In genomic region chr1:29713857-29714256, GRCh38 we compare ENCODE assay signal across 14 cellular contexts.
DNase-seq lines count a peak whose midpoint lies in the region; ATAC-seq and TF ChIP-seq lines count a peak whose summit lies in the region.
"Had no signal": no experiment of that assay in that cellular context is flagged by ENCODE, and none has a peak within 500 bp of the region (broad histone marks: within the 10 kb centered on the region; RNA-seq: fewer than 3 reads in every experiment).

No MANE protein-coding gene starts in this region.

- DNase-seq in SK-N-SH (no peak), MM.1S (no peak), dermis blood vessel endothelial cell (peak; percentile 47), osteocyte (ENCODE audit: extremely low spot score, unreplicated experiment) (no peak), NCI-H2107 treated with DMSO at 0.1 percent for 48 hours (lab: John Stamatoyannopoulos, UW; ENCODE audit: unreplicated experiment) (no peak), NCI-H510A (lab: John Stamatoyannopoulos, UW) (no peak)
- no peak for DNase-seq in T-helper 2 cell treated with Interferon-gamma antibody and Interleukin-4, amounts not matched to agents 5 μg/mL and 100 μg/mL, for 36 hours (ENCODE audit: low spot score)
- DNase-seq: kidney; NCI-H526 treated with DMSO at 0.1 percent for 48 hours; stimulated activated CD4-positive, alpha-beta T cell treated with anti-CD3 and anti-CD28 coated beads, Interleukin-2, amount 100 ng/mL, for 24 hours; T-cell had no signal

- H3K4me3 ChIP-seq in SK-N-SH (ENCODE audit: low read depth in 2 of 2, low read length in 1 of 2) = no peak overlapping the region
- H3K4me3 ChIP-seq in MM.1S (ENCODE audit: low read length) = no peak overlapping the region
- H3K4me3 ChIP-seq: pancreas had no signal

- CTCF ChIA-PET in SK-N-SH (lab: Yijun Ruan, JAX) = interaction anchor here (1.0 to 1.1 kb wide), 2 partner anchors 22 to 79 kb away, joined by 3 to 4 read pairs; no protein-coding TSS in a partner anchor

- ATAC-seq in SK-N-SH treated with all-trans-retinoic acid at 6 μM for 48 hours = no peak
- ATAC-seq: pancreas, T-cell had no signal

- H3K79me2 ChIP-seq in SK-N-SH (ENCODE audit: insufficient read depth) (no peaks in the 10 kb centered on the region), MM.1S (ENCODE audit: low read length) (no peaks in the 10 kb centered on the region)

- peak; percentile 45 for TF ChIP-seq RAD21 in SK-N-SH (IDR thresholded peaks at IDR 0.05; ENCODE audit: low read length)

- H3K9ac ChIP-seq in SK-N-SH (no peak overlapping the region), MM.1S (ENCODE audit: low read length) (no peak overlapping the region)

- H3K9me3 Mint-ChIP-seq in osteocyte (ENCODE audit: unreplicated experiment) = no peaks in the 10 kb centered on the region
- peaks cover 5% of the 10 kb centered on the region for H3K9me3 Mint-ChIP-seq in T-helper 2 cell treated with Interferon-gamma antibody and Interleukin-4, amounts not matched to agents 5 μg/mL and 100 μg/mL, for 36 hours

- TF ChIP-seq CTCF in SK-N-SH (IDR thresholded peaks at IDR 0.05) (peak; percentile 53), MM.1S (IDR thresholded peaks at IDR 0.05; ENCODE audit: low read length) (0 out of 2 replicates have a peak, but pooled peaks have one; percentile 5), osteocyte (IDR thresholded peaks at IDR 0.05) (peak; percentile 49)

- no peak overlapping the region for H3K27ac Mint-ChIP-seq in osteocyte (ENCODE audit: unreplicated experiment)
- no peak overlapping the region for H3K27ac Mint-ChIP-seq in T-helper 2 cell treated with Interferon-gamma antibody and Interleukin-4, amounts not matched to agents 5 μg/mL and 100 μg/mL, for 36 hours
- H3K27ac Mint-ChIP-seq: stimulated activated naive CD8-positive, alpha-beta T cell treated with anti-CD3 and anti-CD28 coated beads, Interleukin-15, Interleukin-2, amounts not matched to agents 100 ng/mL and 50 ng/mL, for 24 hours; T-cell had no signal

- 56% methylated on average over 1 of the region's 1 CpG for WGBS in SK-N-SH (ENCODE audit: low lambda C conversion rate)

- no peaks in the 10 kb centered on the region for H4K20me1 ChIP-seq in SK-N-SH (ENCODE audit: insufficient read depth)
- H4K20me1 ChIP-seq in MM.1S (ENCODE audit: insufficient read depth, low read length) = no peaks in the 10 kb centered on the region

- H3K27ac ChIP-seq in SK-N-SH (ENCODE audit: low read depth in 2 of 2, low read length in 1 of 2) = no peak overlapping the region
- H3K27ac ChIP-seq in MM.1S (ENCODE audit: low read length) = no peak overlapping the region
- H3K27ac ChIP-seq: pancreas had no signal

- no peaks in the 10 kb centered on the region for H3K36me3 ChIP-seq in SK-N-SH (replicated peaks in 1 of 2; ENCODE audit: control insufficient read depth in 1 of 2, insufficient read depth in 2 of 2, low read length in 1 of 2)
- no peaks in the 10 kb centered on the region for H3K36me3 ChIP-seq in MM.1S (replicated peaks; ENCODE audit: insufficient read depth, low read length)
- H3K36me3 ChIP-seq: pancreas had no signal

- H2AFZ ChIP-seq in SK-N-SH (ENCODE audit: low read depth) = no peak overlapping the region
- H2AFZ ChIP-seq in MM.1S (ENCODE audit: low read length) = no peak overlapping the region

- POLR2A ChIA-PET in SK-N-SH (lab: Yijun Ruan, JAX) = no interaction called here

- H3F3A ChIP-seq in SK-N-SH (replicated peaks; ENCODE audit: insufficient read depth) (peaks cover 18% of the 10 kb centered on the region), MM.1S (ENCODE audit: insufficient read depth, low read length) (no peaks in the 10 kb centered on the region)

- H3K4me1 Mint-ChIP-seq in osteocyte (ENCODE audit: unreplicated experiment) = peaks cover 24% of the 10 kb centered on the region
- H3K4me1 Mint-ChIP-seq in T-helper 2 cell treated with Interferon-gamma antibody and Interleukin-4, amounts not matched to agents 5 μg/mL and 100 μg/mL, for 36 hours (ENCODE audit: low read depth) = peaks cover 32% of the 10 kb centered on the region

- no peak for TF ChIP-seq EP300 in SK-N-SH (IDR thresholded peaks at IDR 0.05; ENCODE audit: borderline replicate concordance in 1 of 2, low read depth in 1 of 2, low read length in 1 of 2)

- no peaks in the 10 kb centered on the region for H3K27me3 ChIP-seq in SK-N-SH (ENCODE audit: insufficient read depth)
- peaks cover 48% of the 10 kb centered on the region for H3K27me3 ChIP-seq in MM.1S (replicated peaks; ENCODE audit: insufficient read depth, low read length)
- H3K27me3 ChIP-seq: pancreas had no signal

- H3K4me1 ChIP-seq in SK-N-SH (ENCODE audit: control insufficient read depth in 1 of 2, insufficient read depth in 2 of 2, low read depth in 1 of 2, low read length in 1 of 2) = peaks cover 22 to 23% of the 10 kb centered on the region in 2 experiments
- H3K4me1 ChIP-seq in MM.1S (ENCODE audit: low read length) = no peaks in the 10 kb centered on the region
- H3K4me1 ChIP-seq: pancreas had no signal

- H3K9me2 ChIP-seq in SK-N-SH (no peaks in the 10 kb centered on the region), MM.1S (replicated peaks; ENCODE audit: insufficient read depth, low read length) (no peaks in the 10 kb centered on the region)

- H3K9me3 ChIP-seq in SK-N-SH (no peaks in the 10 kb centered on the region), MM.1S (replicated peaks; ENCODE audit: insufficient read depth, low read length) (no peaks in the 10 kb centered on the region)
- H3K9me3 ChIP-seq: pancreas had no signal

- H3K4me2 ChIP-seq in SK-N-SH (no peak overlapping the region), MM.1S (ENCODE audit: low read depth, low read length) (no peak overlapping the region)

- no peak overlapping the region for H3K4me3 Mint-ChIP-seq in osteocyte (ENCODE audit: unreplicated experiment)
- H3K4me3 Mint-ChIP-seq in T-helper 2 cell treated with Interferon-gamma antibody and Interleukin-4, amounts not matched to agents 5 μg/mL and 100 μg/mL, for 36 hours = no peak overlapping the region
- H3K4me3 Mint-ChIP-seq: stimulated activated naive CD8-positive, alpha-beta T cell treated with anti-CD3 and anti-CD28 coated beads, Interleukin-15, Interleukin-2, amounts not matched to agents 100 ng/mL and 50 ng/mL, for 24 hours; T-cell had no signal

- no peaks in the 10 kb centered on the region for H3K36me3 Mint-ChIP-seq in osteocyte (ENCODE audit: unreplicated experiment)
- no peaks in the 10 kb centered on the region for H3K36me3 Mint-ChIP-seq in T-helper 2 cell treated with Interferon-gamma antibody and Interleukin-4, amounts not matched to agents 5 μg/mL and 100 μg/mL, for 36 hours (ENCODE audit: low read depth)
- H3K36me3 Mint-ChIP-seq: T-cell had no signal

- H3K27me3 Mint-ChIP-seq in osteocyte (ENCODE audit: unreplicated experiment) = no peaks in the 10 kb centered on the region
- no peaks in the 10 kb centered on the region for H3K27me3 Mint-ChIP-seq in T-helper 2 cell treated with Interferon-gamma antibody and Interleukin-4, amounts not matched to agents 5 μg/mL and 100 μg/mL, for 36 hours (ENCODE audit: low read depth)

TF ChIP-seq in SK-N-SH, 30 proteins besides CTCF, POLR2A, EP300 and RAD21:
- peak; percentile 42; the same call in 1 of the 2 replicates for TF ChIP-seq SMC3 (IDR thresholded peaks at IDR 0.05; ENCODE audit: low read depth, low read length)
- no peak for TF ChIP-seq MAX (IDR thresholded peaks at IDR 0.05; ENCODE audit: low read depth)
TF ChIP-seq in SK-N-SH: peak in this region for 1.

TF ChIP-seq in SK-N-SH treated with all-trans-retinoic acid at 6 μM for 48 hours, 23 proteins besides CTCF, POLR2A, EP300 and RAD21:
- no peak for TF ChIP-seq POU6F1 (CRISPR knock-in tag; IDR thresholded peaks at IDR 0.05; ENCODE audit: borderline replicate concordance, low read depth)
- TF ChIP-seq ZC3H10 (CRISPR knock-in tag; IDR thresholded peaks at IDR 0.05) = no peak
- TF ChIP-seq ARNTL (CRISPR knock-in tag; IDR thresholded peaks at IDR 0.05; ENCODE audit: borderline replicate concordance, low read depth) = no peak
- no peak for TF ChIP-seq RARB (CRISPR knock-in tag; IDR thresholded peaks at IDR 0.05)
- no peak for TF ChIP-seq ZFP30 (CRISPR knock-in tag; IDR thresholded peaks at IDR 0.05)
- no peak for TF ChIP-seq ZNF70 (CRISPR knock-in tag; IDR thresholded peaks at IDR 0.05)
